In the genomic region with DNA sequence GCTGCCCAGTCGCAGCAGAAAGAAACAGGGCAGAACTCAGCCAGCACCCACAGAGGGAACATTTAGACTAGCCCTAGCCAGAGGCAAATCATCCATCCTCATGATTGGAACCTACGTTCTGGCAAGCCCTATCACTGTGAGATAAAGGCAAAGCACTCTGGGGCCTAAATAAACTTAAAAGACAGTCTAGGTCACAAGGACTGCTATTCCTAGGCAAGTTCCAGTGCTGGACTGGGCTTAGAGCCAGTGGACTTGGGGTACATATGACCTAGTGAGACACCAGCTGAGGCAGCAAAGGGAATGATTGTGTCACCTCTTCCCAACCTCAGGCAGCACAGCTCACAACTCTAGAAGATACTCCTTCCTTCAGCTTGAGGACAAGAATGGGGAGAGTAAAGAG, we compare ENCODE assay signal across 20 cellular contexts.
"Had no signal": no experiment of that assay in that cellular context is flagged by ENCODE, and none has a peak within 500 bp of the region (broad histone marks: within the 10 kb centered on the region; RNA-seq: fewer than 3 reads in every experiment).

No MANE protein-coding gene starts in this region.

- H3K4me1 ChIP-seq: adrenal gland, ascending aorta, breast epithelium, gastrocnemius medialis, upper lobe of left lung had no signal

- H3K4me3 Mint-ChIP-seq: activated naive CD8-positive, alpha-beta T cell; activated T-cell treated with anti-CD3 and anti-CD28 coated beads, Interleukin-2, amount 50 U/mL, for 24 hours; activated T-helper 17 cell treated with anti-CD3 and anti-CD28 coated beads, Interleukin-2, amount 50 U/mL, for 72 hours; natural killer cell; T-helper 1 cell treated with Interleukin-12 subunit alpha and Interleukin-12 subunit beta and Interleukin-4 antibody, amounts not matched to agents 30 μg/mL and 1 μg/mL, for 36 hours; WTC11 had no signal

- DNase-seq: activated T-cell treated with anti-CD3 and anti-CD28 coated beads, Interleukin-2, amount 50 U/mL, for 24 hours; head of caudate nucleus; kidney; natural killer cell; retina; stimulated activated CD4-positive, alpha-beta T cell treated with anti-CD3 and anti-CD28 coated beads, Interleukin-4, amount 100 ng/mL, for 24 hours; stimulated activated naive CD8-positive, alpha-beta T cell treated with anti-CD3 and anti-CD28 coated beads, Interleukin-15, Interleukin-2, amounts not matched to agents 100 U/mL and 50 U/mL, for 24 hours; T1000; upper lobe of left lung had no signal

- H3K4me1 Mint-ChIP-seq: activated T-helper 17 cell treated with anti-CD3 and anti-CD28 coated beads, Interleukin-2, amount 50 U/mL, for 72 hours; natural killer cell had no signal

- H3K36me3 ChIP-seq: adrenal gland, ascending aorta, breast epithelium, gastrocnemius medialis, upper lobe of left lung had no signal

- H3K27ac Mint-ChIP-seq: activated naive CD8-positive, alpha-beta T cell; activated T-cell treated with anti-CD3 and anti-CD28 coated beads, Interleukin-2, amount 50 U/mL, for 24 hours; activated T-helper 17 cell treated with anti-CD3 and anti-CD28 coated beads, Interleukin-2, amount 50 U/mL, for 72 hours; natural killer cell; T-helper 1 cell treated with Interleukin-12 subunit alpha and Interleukin-12 subunit beta and Interleukin-4 antibody, amounts not matched to agents 30 μg/mL and 1 μg/mL, for 36 hours; WTC11 had no signal

- H3K27ac ChIP-seq: adrenal gland, ascending aorta, breast epithelium, coronary artery, epithelial cell of prostate, gastrocnemius medialis, upper lobe of left lung had no signal

- H3K4me3 ChIP-seq: adrenal gland, ascending aorta, breast epithelium, coronary artery, gastrocnemius medialis, lung, upper lobe of left lung had no signal

- H3K9me3 Mint-ChIP-seq: activated T-helper 17 cell treated with anti-CD3 and anti-CD28 coated beads, Interleukin-2, amount 50 U/mL, for 72 hours had no signal

- H3K9me3 ChIP-seq: adrenal gland, ascending aorta, gastrocnemius medialis, upper lobe of left lung had no signal

- H3K36me3 Mint-ChIP-seq: natural killer cell had no signal

- H3K27me3 ChIP-seq: adrenal gland, ascending aorta, gastrocnemius medialis, upper lobe of left lung had no signal

- ATAC-seq: activated T-helper 17 cell treated with anti-CD3 and anti-CD28 coated beads, Interleukin-2, amount 50 U/mL, for 72 hours; gastrocnemius medialis; natural killer cell; stimulated activated naive CD8-positive, alpha-beta T cell treated with anti-CD3 and anti-CD28 coated beads, Interleukin-15, Interleukin-2, amounts not matched to agents 100 U/mL and 50 U/mL, for 24 hours; WTC11 had no signal

- H3K27me3 Mint-ChIP-seq: activated naive CD8-positive, alpha-beta T cell; activated T-helper 17 cell treated with anti-CD3 and anti-CD28 coated beads, Interleukin-2, amount 50 U/mL, for 72 hours had no signal
